13 cellular contexts compared by ENCODE assay signal in the genomic region with DNA sequence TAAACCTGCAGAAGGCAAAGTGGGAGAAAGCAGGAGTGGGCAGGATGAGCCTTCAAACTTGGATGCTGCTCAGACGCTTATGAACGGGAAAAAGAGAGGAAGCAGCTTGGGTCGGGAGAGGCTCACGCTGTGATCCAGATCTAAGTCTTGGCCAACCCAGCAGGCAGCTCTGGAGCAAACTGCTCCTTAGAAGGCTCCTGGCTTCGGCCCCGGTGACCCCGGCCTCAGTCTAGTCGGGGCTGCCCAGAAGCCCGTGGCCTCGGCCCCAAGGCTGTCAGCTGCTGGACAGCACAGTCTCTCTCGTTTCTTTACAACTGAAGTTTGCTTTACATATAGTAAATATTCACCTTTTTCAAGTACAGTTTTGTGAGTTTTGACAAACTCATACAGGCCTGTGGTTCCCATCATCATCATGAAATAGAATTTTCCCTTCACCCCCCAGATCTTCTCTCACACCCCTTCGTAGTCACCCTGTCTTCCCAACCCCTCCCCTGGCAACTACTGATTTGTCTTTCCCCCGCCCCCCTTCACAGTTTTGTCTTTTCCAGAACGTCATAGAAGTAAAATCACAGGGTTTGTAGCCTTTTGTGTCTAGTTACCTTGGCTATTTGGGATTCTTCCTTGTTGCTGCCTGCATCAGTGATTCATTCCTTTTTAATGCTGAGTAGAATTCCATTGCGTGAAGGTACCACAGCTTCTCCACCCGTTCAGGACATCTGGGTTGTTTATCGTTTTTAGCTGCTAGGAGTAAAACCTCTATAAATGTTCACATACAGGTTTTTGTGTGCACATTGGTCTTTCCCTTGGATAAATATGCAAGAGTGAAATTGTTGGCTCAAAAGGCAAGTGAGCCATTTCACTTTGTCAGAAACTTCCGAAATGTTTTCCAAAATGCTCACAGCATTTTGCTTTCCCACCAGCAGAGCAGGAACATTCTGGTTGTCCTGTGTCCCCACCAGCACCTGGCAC. TPM values are rescaled to one million over a fixed set of nuclear protein-coding genes. Genes with fewer than 3 reads are reported as not detected.
DNase-seq lines count a peak whose midpoint lies in the region; ATAC-seq and TF ChIP-seq lines count a peak whose summit lies in the region.
"Had no signal": no experiment of that assay in that cellular context is flagged by ENCODE, and none has a peak within 500 bp of the region (broad histone marks: within the 10 kb centered on the region; RNA-seq: fewer than 3 reads in every experiment).

No MANE protein-coding gene starts in this region.

- no peaks in the 10 kb centered on the region for H3K9me3 ChIP-seq in breast epithelium
- H3K9me3 ChIP-seq: A549, right lobe of liver had no signal

- H3K27ac ChIP-seq in breast epithelium: no peak overlapping the region
- H3K27ac ChIP-seq: right lobe of liver had no signal

- no peak for TF ChIP-seq POLR2A in breast epithelium (IDR thresholded peaks at IDR 0.05)

- BruUV-seq in MCF 10A (replicated peaks; lab: Mats Ljungman, UMichigan): no TSS peak

- H3K36me3 Mint-ChIP-seq in MCF 10A (ENCODE audit: insufficient read depth, unreplicated experiment): no peaks in the 10 kb centered on the region
- H3K36me3 Mint-ChIP-seq in activated T-helper 1 cell treated with anti-CD3 and anti-CD28 coated beads, Interleukin-12 subunit alpha, Interleukin-12 subunit beta, Interleukin-2, Interleukin-4 antibody, amounts not matched to agents 30 ng/mL and 10 ng/mL and 1 ng/mL, durations not matched to agents 14 hours and 24 hours and 36 hours (ENCODE audit: low read depth): no peaks in the 10 kb centered on the region
- H3K36me3 Mint-ChIP-seq: naive B cell, T-cell had no signal

- POLR2A ChIA-PET in MCF 10A (lab: Yijun Ruan, JAX): no interaction called here

- H3K9me3 Mint-ChIP-seq in MCF 10A (ENCODE audit: unreplicated experiment): no peaks in the 10 kb centered on the region
- H3K9me3 Mint-ChIP-seq in activated T-helper 1 cell treated with anti-CD3 and anti-CD28 coated beads, Interleukin-12 subunit alpha, Interleukin-12 subunit beta, Interleukin-2, Interleukin-4 antibody, amounts not matched to agents 30 ng/mL and 10 ng/mL and 1 ng/mL, durations not matched to agents 14 hours and 24 hours and 36 hours: no peaks in the 10 kb centered on the region
- H3K9me3 Mint-ChIP-seq: naive B cell, T-cell had no signal

- H3K4me1 Mint-ChIP-seq in MCF 10A (ENCODE audit: insufficient read depth, unreplicated experiment): peaks cover 12% of the 10 kb centered on the region
- peaks cover 7% of the 10 kb centered on the region for H3K4me1 Mint-ChIP-seq in activated T-helper 1 cell treated with anti-CD3 and anti-CD28 coated beads, Interleukin-12 subunit alpha, Interleukin-12 subunit beta, Interleukin-2, Interleukin-4 antibody, amounts not matched to agents 30 ng/mL and 10 ng/mL and 1 ng/mL, durations not matched to agents 14 hours and 24 hours and 36 hours (ENCODE audit: low read depth)

- peak overlapping the region; percentile 2 for H3K27ac Mint-ChIP-seq in MCF 10A (ENCODE audit: low read depth, unreplicated experiment)
- H3K27ac Mint-ChIP-seq in activated T-helper 1 cell treated with anti-CD3 and anti-CD28 coated beads, Interleukin-12 subunit alpha, Interleukin-12 subunit beta, Interleukin-2, Interleukin-4 antibody, amounts not matched to agents 30 ng/mL and 10 ng/mL and 1 ng/mL, durations not matched to agents 14 hours and 24 hours and 36 hours: no peak overlapping the region
- H3K27ac Mint-ChIP-seq: T-cell had no signal

- no peaks in the 10 kb centered on the region for H3K27me3 Mint-ChIP-seq in MCF 10A (ENCODE audit: insufficient read depth, unreplicated experiment)
- H3K27me3 Mint-ChIP-seq in activated T-helper 1 cell treated with anti-CD3 and anti-CD28 coated beads, Interleukin-12 subunit alpha, Interleukin-12 subunit beta, Interleukin-2, Interleukin-4 antibody, amounts not matched to agents 30 ng/mL and 10 ng/mL and 1 ng/mL, durations not matched to agents 14 hours and 24 hours and 36 hours (ENCODE audit: insufficient read depth): peaks cover 35% of the 10 kb centered on the region
- H3K27me3 Mint-ChIP-seq: naive B cell had no signal

- DNase-seq in MCF 10A (ENCODE audit: unreplicated experiment): no peak
- no peak for DNase-seq in breast epithelium (ENCODE audit: low spot score in 2 of 2)
- peak; percentile 30 for DNase-seq in epithelial cell of esophagus (ENCODE audit: low read depth)
- peak; percentile 86 for DNase-seq in mesenteric fat pad (ENCODE audit: low spot score)
- DNase-seq in activated CD4-positive, alpha-beta T cell treated with anti-CD3 and anti-CD28 coated beads, Interleukin-2, amount 50 U/mL, for 1 hour: no peak
- no peak for DNase-seq in activated T-helper 1 cell treated with anti-CD3 and anti-CD28 coated beads, Interleukin-12 subunit alpha, Interleukin-12 subunit beta, Interleukin-2, Interleukin-4 antibody, amounts not matched to agents 30 ng/mL and 10 ng/mL and 1 ng/mL, durations not matched to agents 14 hours and 24 hours and 36 hours (ENCODE audit: low spot score)
- no peak for DNase-seq in HCEC 1CT
- DNase-seq: activated naive CD4-positive, alpha-beta T cell treated with Interleukin-2 at 50 U/mL for 16 hours; naive B cell had no signal

- H3K36me3 ChIP-seq in breast epithelium: no peaks in the 10 kb centered on the region
- H3K36me3 ChIP-seq: right lobe of liver had no signal

- H3K4me3 ChIP-seq in breast epithelium: no peak overlapping the region
- H3K4me3 ChIP-seq in epithelial cell of esophagus (ENCODE audit: low read length): no peak overlapping the region
- H3K4me3 ChIP-seq: A549, right lobe of liver had no signal

- TF ChIP-seq CTCF in MCF 10A (IDR thresholded peaks at IDR 0.05; ENCODE audit: unreplicated experiment) (no peak), breast epithelium (IDR thresholded peaks at IDR 0.05) (no peak), epithelial cell of esophagus (IDR thresholded peaks at IDR 0.05; ENCODE audit: insufficient read depth, low read depth, low read length, missing control alignments) (no peak)

- intact Hi-C loops in MCF 10A (cut with micrococcal nuclease) (no loop called here), breast epithelium (cut with DNase I; ENCODE audit: low total_unique reads) (no loop called here)
- intact Hi-C loops in activated T-helper 1 cell treated with anti-CD3 and anti-CD28 coated beads, Interleukin-12 subunit alpha, Interleukin-12 subunit beta, Interleukin-2, Interleukin-4 antibody, amounts not matched to agents 30 ng/mL and 10 ng/mL and 1 ng/mL, durations not matched to agents 14 hours and 24 hours and 36 hours (cut with micrococcal nuclease): no loop called here

- H3K4me3 Mint-ChIP-seq in MCF 10A (ENCODE audit: unreplicated experiment): no peak overlapping the region
- H3K4me3 Mint-ChIP-seq in activated T-helper 1 cell treated with anti-CD3 and anti-CD28 coated beads, Interleukin-12 subunit alpha, Interleukin-12 subunit beta, Interleukin-2, Interleukin-4 antibody, amounts not matched to agents 30 ng/mL and 10 ng/mL and 1 ng/mL, durations not matched to agents 14 hours and 24 hours and 36 hours: no peak overlapping the region
- H3K4me3 Mint-ChIP-seq: naive B cell, T-cell had no signal

- ATAC-seq in HG02759 (IDR thresholded peaks at IDR 0.05; ENCODE audit: unreplicated experiment): no peak
- ATAC-seq: T-cell had no signal

- H3K27me3 ChIP-seq in breast epithelium: no peaks in the 10 kb centered on the region
- H3K27me3 ChIP-seq: right lobe of liver had no signal

- CTCF ChIA-PET in MCF 10A (lab: Yijun Ruan, JAX): no interaction called here

- no peaks in the 10 kb centered on the region for H3K4me1 ChIP-seq in breast epithelium
- H3K4me1 ChIP-seq: right lobe of liver had no signal

RNA-seq across cellular contexts. Expression of a gene that starts 35.1 kb away (rescaled TPM):
- total RNA-seq in MCF 10A (2022) (not detected in 2 replicates), breast epithelium (1 to 10 TPM in 1 of 3 donors, under 1 TPM in 1, not detected in 1; 0.32 to 2.3 TPM), mesenteric fat pad (2.1 TPM)
- 0.10 and 0.12 TPM in 2 replicates for total RNA-seq in activated T-helper 1 cell treated with anti-CD3 and anti-CD28 coated beads, Interleukin-12 subunit alpha, Interleukin-12 subunit beta, Interleukin-2, Interleukin-4 antibody, amounts not matched to agents 30 ng/mL and 10 ng/mL and 1 ng/mL, durations not matched to agents 14 hours and 24 hours and 36 hours

RNA-seq across cellular contexts. Expression of a gene that starts 44.3 kb away (rescaled TPM):
- total RNA-seq in MCF 10A (2022) (56.8 and 57.0 TPM in 2 replicates), breast epithelium (10 to 100 TPM; 24.0 to 51.8 (median 43.2) TPM), mesenteric fat pad (39.1 TPM)
- 52.3 and 57.6 TPM in 2 replicates for total RNA-seq in activated T-helper 1 cell treated with anti-CD3 and anti-CD28 coated beads, Interleukin-12 subunit alpha, Interleukin-12 subunit beta, Interleukin-2, Interleukin-4 antibody, amounts not matched to agents 30 ng/mL and 10 ng/mL and 1 ng/mL, durations not matched to agents 14 hours and 24 hours and 36 hours

Comparison
In these comparisons a context has a peak if more than half of its experiments do, and no peak if none do; other contexts are left out.
1. DNase-seq: peak in epithelial cell of esophagus (single experiment) and mesenteric fat pad (single experiment); none in MCF 10A (single experiment), breast epithelium (0 of 2), activated CD4-positive, alpha-beta T cell treated with anti-CD3 and anti-CD28 coated beads, Interleukin-2, amount 50 U/mL, for 1 hour (single experiment), activated T-helper 1 cell treated with anti-CD3 and anti-CD28 coated beads, Interleukin-12 subunit alpha, Interleukin-12 subunit beta, Interleukin-2, Interleukin-4 antibody, amounts not matched to agents 30 ng/mL and 10 ng/mL and 1 ng/mL, durations not matched to agents 14 hours and 24 hours and 36 hours (single experiment) and HCEC 1CT (single experiment).